Comparison of ENCODE assay signal across 18 cellular contexts in the genomic region with DNA sequence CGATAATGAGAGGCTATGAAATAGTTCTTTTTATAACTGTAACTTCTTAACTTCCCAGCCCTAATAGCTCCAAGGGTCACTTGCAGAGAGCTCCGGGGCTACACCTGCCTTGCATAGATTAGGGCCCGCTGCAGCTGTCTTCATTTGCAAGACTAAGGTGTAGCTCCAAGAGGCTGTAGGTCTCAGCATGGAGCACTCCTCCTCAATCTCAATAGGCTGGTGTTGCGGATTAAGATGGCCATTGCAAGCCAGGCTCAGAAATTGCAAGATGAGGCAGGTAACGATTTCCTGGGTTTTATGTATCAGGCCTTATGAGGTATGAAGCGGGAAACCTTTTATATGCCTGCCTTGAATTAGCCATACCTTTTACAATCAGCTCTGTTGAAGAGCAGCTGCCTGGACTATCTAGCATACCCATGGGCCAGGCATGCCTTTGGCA.
A peak's percentile ranks its signal among the peaks of the same experiment; 100 is the strongest.
DNase-seq lines count a peak whose midpoint lies in the region; FAIRE-seq and TF ChIP-seq lines count a peak whose summit lies in the region.
"Had no signal": no experiment of that assay in that cellular context is flagged by ENCODE, and none has a peak within 500 bp of the region (broad histone marks: within the 10 kb centered on the region; RNA-seq: fewer than 3 reads in every experiment).

No MANE protein-coding gene starts in this region.

- no peak overlapping the region for H4K8ac ChIP-seq in H1 (ENCODE audit: extremely low read depth, insufficient read depth, low read length)

- peak overlapping the region; percentile 54; the same call in 1 of the 2 replicates for H2BK12ac ChIP-seq in H1 (ENCODE audit: low read depth, low read length)

- POLR2A ChIA-PET in H1 (lab: Charles Lee; ENCODE audit: partially characterized antibody), result interaction anchor here (0.5 to 8.5 kb wide), 27 partner anchors 8 to 297 kb away, joined by 3 to 229 read pairs (median 4); no protein-coding TSS in a partner anchor

- H3K36me3 Mint-ChIP-seq in glutamatergic neuron (ENCODE audit: unreplicated experiment), result no peaks in the 10 kb centered on the region
- H3K36me3 Mint-ChIP-seq: activated CD8-positive, alpha-beta memory T cell treated with anti-CD3 and anti-CD28 coated beads, Interleukin-2, amount 10 ng/mL, durations not matched to agents 7 days and 5 days had no signal

- no peak overlapping the region for H2BK15ac ChIP-seq in H1 (ENCODE audit: low read length)

- no peak overlapping the region; the same call in 1 of the 2 replicates for H2AK5ac ChIP-seq in H1 (ENCODE audit: low read depth, low read length)

- H3K4me2 ChIP-seq in H1 (ENCODE audit: insufficient read depth in 1 of 2, low read depth in 2 of 2, low read length in 2 of 2), result peak overlapping the region; percentile 57 to 60
- H3K4me2 ChIP-seq: KMS-11 had no signal

- H3K14ac ChIP-seq in H1 (ENCODE audit: insufficient read length), result no peak overlapping the region

- no peaks in the 10 kb centered on the region for H3K27me3 ChIP-seq in H1 (replicated peaks in 1 of 4; ENCODE audit: control insufficient read depth in 3 of 4, extremely low read depth in 1 of 4, insufficient read depth in 3 of 4, low read length in 3 of 4)
- H3K27me3 ChIP-seq: adrenal gland had no signal

- H3K9me3 ChIP-seq in H1 (ENCODE audit: insufficient read depth in 2 of 2, low read depth in 1 of 2, low read length in 1 of 2) (no peaks in the 10 kb centered on the region), mesodermal cell (ENCODE audit: control insufficient read depth, low read length) (no peaks in the 10 kb centered on the region)
- H3K9me3 ChIP-seq: adrenal gland, lower lobe of right lung had no signal

- peak overlapping the region; percentile 44 for H3K56ac ChIP-seq in H1 (replicated peaks; ENCODE audit: insufficient read length, low read depth, low read length)

- peaks cover 3% of the 10 kb centered on the region for H3K27me3 Mint-ChIP-seq in glutamatergic neuron (ENCODE audit: unreplicated experiment)
- H3K27me3 Mint-ChIP-seq: activated CD8-positive, alpha-beta memory T cell treated with anti-CD3 and anti-CD28 coated beads, Interleukin-2, amount 10 ng/mL, durations not matched to agents 7 days and 5 days had no signal

- H4K91ac ChIP-seq in H1 (replicated peaks; ENCODE audit: insufficient read length, low read length), result peak overlapping the region; percentile 84

- no peaks in the 10 kb centered on the region for H3K9me3 Mint-ChIP-seq in glutamatergic neuron (ENCODE audit: unreplicated experiment)
- H3K9me3 Mint-ChIP-seq: naive thymus-derived CD4-positive, alpha-beta T cell had no signal

- no peaks in the 10 kb centered on the region for H4K20me1 ChIP-seq in H1 (replicated peaks in 1 of 2; ENCODE audit: control insufficient read depth in 1 of 2, insufficient read depth in 2 of 2, low read length in 2 of 2)

- peak overlapping the region in 3 of 4 experiments; percentile 22 to 63 (median 51); a peak in 4 of 7 replicates for H3K9ac ChIP-seq in H1 (replicated peaks in 1 of 4; ENCODE audit: extremely low read depth in 1 of 4, low read depth in 3 of 4, low read length in 3 of 4)
- H3K9ac ChIP-seq: KMS-11 had no signal

- H3K23me2 ChIP-seq in H1 (ENCODE audit: low read depth, low read length), result peaks cover 2% of the 10 kb centered on the region; the same call in 1 of the 2 replicates

- H3K36me3 ChIP-seq in H1 (ENCODE audit: control insufficient read depth in 2 of 4, insufficient read depth in 4 of 4, low read length in 3 of 4) (no peaks in the 10 kb centered on the region), mesodermal cell (ENCODE audit: control insufficient read depth, insufficient read depth, low read length) (no peaks in the 10 kb centered on the region)
- H3K36me3 ChIP-seq: adrenal gland, lower lobe of right lung had no signal

- H2AFZ ChIP-seq in H1 (ENCODE audit: low read length), result no peak overlapping the region

- peak overlapping the region; percentile 83 for H2BK20ac ChIP-seq in H1 (ENCODE audit: low read length)

- peak; percentile 90 for FAIRE-seq in H54 (lab: Jason Lieb, UNC)
- FAIRE-seq in H1 (lab: Jason Lieb, UNC), result peak; percentile 99

- peak in 1 of 2 experiments; percentile 21; a peak in 1 of 4 replicates for TF ChIP-seq RAD21 in H1 (IDR thresholded peaks at IDR 0.05 in 1 of 2, conservative IDR thresholded peaks at IDR 0.05 in 1 of 2; ENCODE audit: low read depth in 2 of 2, low read length in 2 of 2)

- CTCF ChIA-PET in H1 (lab: Charles Lee; ENCODE audit: partially characterized antibody), result interaction anchor here (0.8 to 2.8 kb wide), 14 partner anchors 10 to 271 kb away, joined by 3 to 10 read pairs (median 4); a partner anchor contains a TSS

- H4K5ac ChIP-seq in H1 (ENCODE audit: insufficient read length, low read depth, low read length), result peak overlapping the region; percentile 19

- no peak overlapping the region for H3K4me3 Mint-ChIP-seq in glutamatergic neuron (ENCODE audit: unreplicated experiment)
- H3K4me3 Mint-ChIP-seq: activated CD8-positive, alpha-beta memory T cell treated with anti-CD3 and anti-CD28 coated beads, Interleukin-2, amount 10 ng/mL, durations not matched to agents 7 days and 5 days; naive thymus-derived CD4-positive, alpha-beta T cell had no signal

- H3K18ac ChIP-seq in H1 (ENCODE audit: extremely low read depth, low read length), result peak overlapping the region; percentile 19; the same call in 1 of the 2 replicates

- H3K4me3 ChIP-seq in H1 (ENCODE audit: extremely low read depth in 1 of 4, insufficient read depth in 2 of 4, low read depth in 3 of 4, low read length in 4 of 4), result peak overlapping the region; percentile 0 to 51 (median 22); a peak in 6 of 8 replicates
- no peak overlapping the region for H3K4me3 ChIP-seq in mesodermal cell (ENCODE audit: extremely low read depth, insufficient read depth, low read length, poor library complexity, severe bottlenecking)
- H3K4me3 ChIP-seq: adrenal gland, lower lobe of right lung had no signal

- no peak overlapping the region for H3K23ac ChIP-seq in H1 (ENCODE audit: insufficient read length)

- peak overlapping the region; percentile 93; the same call in 1 of the 2 replicates for H2BK5ac ChIP-seq in H1 (ENCODE audit: low read depth, low read length)

- H3K4ac ChIP-seq in H1 (replicated peaks; ENCODE audit: insufficient read length, low read depth, low read length), result peak overlapping the region; percentile 54

- H3K79me1 ChIP-seq in H1 (ENCODE audit: low read depth, low read length), result no peaks in the 10 kb centered on the region

- H3K4me1 Mint-ChIP-seq in glutamatergic neuron (ENCODE audit: low read depth, unreplicated experiment), result peaks cover 31% of the 10 kb centered on the region
- H3K4me1 Mint-ChIP-seq: activated CD8-positive, alpha-beta memory T cell treated with anti-CD3 and anti-CD28 coated beads, Interleukin-2, amount 10 ng/mL, durations not matched to agents 7 days and 5 days had no signal

- no peak for TF ChIP-seq POLR2A in H54 (IDR thresholded peaks at IDR 0.05; ENCODE audit: low read depth, low read length)
- TF ChIP-seq POLR2A in H1 (IDR thresholded peaks at IDR 0.05; ENCODE audit: control extremely low read depth in 1 of 2, low read depth in 2 of 2, low read length in 2 of 2), result peak in 1 of 2 experiments; percentile 69; a peak in 2 of 3 replicates

- no peaks in the 10 kb centered on the region for H3K79me2 ChIP-seq in H1 (ENCODE audit: control insufficient read depth in 1 of 2, insufficient read depth in 2 of 2, low read length in 2 of 2)

- TF ChIP-seq CTCF in H1 (IDR thresholded peaks at IDR 0.05; ENCODE audit: control extremely low read depth in 1 of 3, insufficient read depth in 1 of 3, low read depth in 1 of 3, low read length in 3 of 3) (no peak), glutamatergic neuron (IDR thresholded peaks at IDR 0.05; ENCODE audit: partially characterized antibody, unreplicated experiment) (no peak)

- H3K27ac ChIP-seq in H1 (ENCODE audit: low read depth, low read length) (peak overlapping the region; percentile 91), mesodermal cell (ENCODE audit: low read depth, low read length, severe bottlenecking) (peak overlapping the region; percentile 65)
- H3K27ac ChIP-seq: KMS-11, lower lobe of right lung had no signal

- H3K27ac Mint-ChIP-seq in glutamatergic neuron (ENCODE audit: unreplicated experiment), result no peak overlapping the region
- H3K27ac Mint-ChIP-seq: activated CD8-positive, alpha-beta memory T cell treated with anti-CD3 and anti-CD28 coated beads, Interleukin-2, amount 10 ng/mL, durations not matched to agents 7 days and 5 days; naive thymus-derived CD4-positive, alpha-beta T cell had no signal

- H3K4me1 ChIP-seq in H1 (replicated peaks in 1 of 4; ENCODE audit: control insufficient read depth in 3 of 4, insufficient read depth in 4 of 4, low read length in 3 of 4) (peaks cover 19 to 45% (median 36%) of the 10 kb centered on the region in 4 experiments; a peak in 6 of 7 replicates), mesodermal cell (ENCODE audit: control insufficient read depth, insufficient read depth, low read length, poor library complexity, severe bottlenecking) (peaks cover 50% of the 10 kb centered on the region)
- H3K4me1 ChIP-seq: lower lobe of right lung had no signal

- peak in 1 of 2 experiments; percentile 95; a peak in 2 of 3 replicates for TF ChIP-seq EP300 in H1 (IDR thresholded peaks at IDR 0.05; ENCODE audit: borderline replicate concordance in 1 of 2, low read depth in 2 of 2, low read length in 2 of 2)

- WGBS in H1 (ENCODE audit: extremely low coverage in 1 of 2, insufficient coverage in 1 of 2, insufficient read length in 1 of 2, insufficient replicate concordance in 2 of 2, low coverage in 1 of 2, low lambda C conversion rate in 2 of 2, missing lambda C conversion rate in 1 of 2), 2 experiments, result 1% methylated on average over 6 of the region's 6 CpGs; no CpG with 5 or more reads in 1 of the 2 experiments
- 7 to 12% methylated on average over 4 of the region's 6 CpGs for WGBS in mesodermal cell (ENCODE audit: insufficient coverage in 2 of 2), 2 experiments

- H2BK120ac ChIP-seq in H1 (replicated peaks; ENCODE audit: low read depth, low read length), result peak overlapping the region; percentile 91

- DNase-seq in H54 (ENCODE audit: insufficient read length, low spot score), result no peak
- DNase-seq in NCI-H146 treated with DMSO at 0.1 percent for 48 hours (lab: John Stamatoyannopoulos, UW; ENCODE audit: unreplicated experiment), result peak; percentile 57
- peak; percentile 65 to 84 for DNase-seq in H1 (ENCODE audit: low read depth in 1 of 2, low spot score in 2 of 2)
- DNase-seq in activated gamma-delta T cell (lab: John Stamatoyannopoulos, UW), result no peak
- no peak for DNase-seq in NCI-H446 treated with DMSO at 0.1 percent for 48 hours (lab: John Stamatoyannopoulos, UW)
- DNase-seq in middle frontal gyrus (ENCODE audit: extremely low spot score, low spot score), result no peak
- DNase-seq in glutamatergic neuron, result no peak
- DNase-seq: activated CD4-positive, alpha-beta T cell treated with anti-CD3 and anti-CD28 coated beads for 4 hours; activated CD8-positive, alpha-beta memory T cell treated with anti-CD3 and anti-CD28 coated beads, Interleukin-2, amount 10 ng/mL, durations not matched to agents 7 days and 5 days; GOT3; lower lobe of right lung; naive thymus-derived CD4-positive, alpha-beta T cell; NCI-H1105; NCI-H2171; NCI-H82 had no signal

TF ChIP-seq in H1, 55 proteins besides CTCF, POLR2A, EP300 and RAD21 (continues in another document):
- no peak for TF ChIP-seq SUZ12 (IDR thresholded peaks at IDR 0.05; ENCODE audit: low read length)
- TF ChIP-seq TAF7 (optimal IDR thresholded peaks at IDR 0.05; ENCODE audit: borderline replicate concordance, low read depth, low read length), result peak; percentile 62
- no peak for TF ChIP-seq FOSL1 (IDR thresholded peaks at IDR 0.05; ENCODE audit: insufficient read depth, low read depth, low read length)

Comparison
In these comparisons a context has a peak if more than half of its experiments do, and no peak if none do; other contexts are left out.
1. DNase-seq: peak in NCI-H146 treated with DMSO at 0.1 percent for 48 hours (single experiment) and H1 (2 of 2); none in H54 (single experiment), activated gamma-delta T cell (single experiment), NCI-H446 treated with DMSO at 0.1 percent for 48 hours (single experiment), middle frontal gyrus (single experiment) and glutamatergic neuron (single experiment).